In the genomic region with DNA sequence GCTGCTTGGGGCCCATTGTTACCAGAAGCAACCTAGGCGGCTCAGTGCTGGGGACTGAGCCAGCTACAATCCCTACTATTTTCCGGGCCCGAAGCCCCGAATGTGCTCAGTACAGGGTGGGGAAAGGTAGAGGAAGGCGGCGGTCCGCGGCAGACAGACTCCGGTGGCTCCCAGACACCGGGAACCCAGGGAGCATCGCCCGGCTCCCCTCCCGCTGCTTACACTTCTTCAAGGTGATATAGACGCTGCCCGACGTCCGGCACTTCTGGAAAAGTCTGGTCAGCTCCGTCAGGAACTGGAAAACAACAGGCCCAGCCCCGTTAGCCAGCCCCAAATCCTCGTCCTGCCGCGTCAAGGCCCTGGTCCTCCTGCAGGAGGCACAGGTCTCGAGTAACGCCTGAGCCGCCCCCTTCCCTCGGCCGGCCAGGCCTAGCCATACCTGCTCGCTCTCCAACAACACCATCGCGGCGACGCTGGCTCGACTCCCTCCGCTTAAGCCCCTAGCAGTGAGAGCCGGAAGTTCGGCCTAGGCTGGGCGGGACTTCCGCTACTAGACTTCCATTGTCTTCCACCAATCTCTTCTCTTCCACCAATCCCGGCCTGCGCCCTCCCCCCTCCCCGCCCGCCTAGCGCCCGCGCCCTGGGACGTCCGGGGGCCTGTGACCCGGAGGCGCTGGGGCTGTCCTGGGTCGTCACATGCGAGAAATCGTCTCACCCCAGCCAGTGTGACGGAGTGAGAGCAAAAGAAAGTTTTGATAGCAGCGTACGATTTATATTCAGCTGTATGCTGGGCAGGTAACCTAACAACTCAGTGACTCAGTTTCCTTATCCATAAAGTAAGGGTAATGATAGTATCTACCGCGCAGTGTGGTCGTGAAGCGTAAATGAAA, we compare ENCODE assay signal across 8 cellular contexts. TPM values are rescaled to one million over a fixed set of nuclear protein-coding genes. Genes with fewer than 3 reads are reported as not detected.
A peak's percentile ranks its signal among the peaks of the same experiment; 100 is the strongest.
DNase-seq lines count a peak whose midpoint lies in the region; ATAC-seq, FAIRE-seq and TF ChIP-seq lines count a peak whose summit lies in the region.

A gene with protein sequence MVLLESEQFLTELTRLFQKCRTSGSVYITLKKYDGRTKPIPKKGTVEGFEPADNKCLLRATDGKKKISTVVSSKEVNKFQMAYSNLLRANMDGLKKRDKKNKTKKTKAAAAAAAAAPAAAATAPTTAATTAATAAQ (minus strand): TSS at position 528 of the 890 bp plus-strand sequence. CDS start 65 bp downstream, at position 463.

- H3K27ac ChIP-seq in RWPE1 (peak within 1 kb of the TSS; percentile 91), fibroblast of lung (ENCODE audit: insufficient read depth, low read length) (peak within 1 kb of the TSS; percentile 92)
- H3K27ac ChIP-seq in naive thymus-derived CD4-positive, alpha-beta T cell (ENCODE audit: low read depth, low read length), result peak within 1 kb of the TSS; percentile 96

- H3K27me3 Mint-ChIP-seq in activated T-helper 17 cell treated with anti-CD3 and anti-CD28 coated beads, Interleukin-2, amount 50 U/mL, for 72 hours, result no peaks in the 10 kb centered on the region
- H3K27me3 Mint-ChIP-seq in naive thymus-derived CD4-positive, alpha-beta T cell, result no peaks in the 10 kb centered on the region
- H3K27me3 Mint-ChIP-seq in stimulated activated memory B cell treated with anti-CD40 and anti-IgM and Interleukin-4, amounts not matched to agents 10 μg/mL and 1 μg/mL and 100 μg/mL, for 72 hours, result no peaks in the 10 kb centered on the region

- H3K9ac ChIP-seq in fibroblast of lung (ENCODE audit: insufficient read depth, low read length), result peak within 1 kb of the TSS; percentile 96

- peak within 1 kb of the TSS; percentile 98 for H3K4me3 Mint-ChIP-seq in activated T-helper 17 cell treated with anti-CD3 and anti-CD28 coated beads, Interleukin-2, amount 50 U/mL, for 72 hours
- H3K4me3 Mint-ChIP-seq in naive thymus-derived CD4-positive, alpha-beta T cell, result peak within 1 kb of the TSS; percentile 92 to 100 (median 100)
- H3K4me3 Mint-ChIP-seq in stimulated activated memory B cell treated with anti-CD40 and anti-IgM and Interleukin-4, amounts not matched to agents 10 μg/mL and 1 μg/mL and 100 μg/mL, for 72 hours, result peak within 1 kb of the TSS; percentile 98

- peak; percentile 91 for FAIRE-seq in H54 (lab: Jason Lieb, UNC)

- peak within 1 kb of the TSS; percentile 95 for H2AFZ ChIP-seq in fibroblast of lung (ENCODE audit: low read length)

- H3K27me3 ChIP-seq in fibroblast of lung (ENCODE audit: control insufficient read depth, insufficient read depth, low read length), result no peaks in the 10 kb centered on the region
- no peaks in the 10 kb centered on the region for H3K27me3 ChIP-seq in naive thymus-derived CD4-positive, alpha-beta T cell (ENCODE audit: control insufficient read depth in 2 of 2, insufficient read depth in 2 of 2, low read length in 2 of 2)

- peaks cover 57% of the 10 kb centered on the region for H3K36me3 Mint-ChIP-seq in activated T-helper 17 cell treated with anti-CD3 and anti-CD28 coated beads, Interleukin-2, amount 50 U/mL, for 72 hours (ENCODE audit: low read depth)
- peaks cover 0 to 27% (median 14%) of the 10 kb centered on the region in 5 donors for H3K36me3 Mint-ChIP-seq in naive thymus-derived CD4-positive, alpha-beta T cell
- peaks cover 31% of the 10 kb centered on the region for H3K36me3 Mint-ChIP-seq in stimulated activated memory B cell treated with anti-CD40 and anti-IgM and Interleukin-4, amounts not matched to agents 10 μg/mL and 1 μg/mL and 100 μg/mL, for 72 hours

- peaks cover 2% of the 10 kb centered on the region for H3K4me1 ChIP-seq in fibroblast of lung (ENCODE audit: control insufficient read depth, extremely low read depth, insufficient read depth, low read length)
- H3K4me1 ChIP-seq in naive thymus-derived CD4-positive, alpha-beta T cell (ENCODE audit: control insufficient read depth in 2 of 2, insufficient read depth in 2 of 2, low read length in 2 of 2), result peaks cover 15 to 18% of the 10 kb centered on the region in 2 donors

- H3K27ac Mint-ChIP-seq in activated T-helper 17 cell treated with anti-CD3 and anti-CD28 coated beads, Interleukin-2, amount 50 U/mL, for 72 hours, result peak within 1 kb of the TSS; percentile 95
- peak within 1 kb of the TSS; percentile 94 to 99 (median 98) for H3K27ac Mint-ChIP-seq in naive thymus-derived CD4-positive, alpha-beta T cell
- H3K27ac Mint-ChIP-seq in stimulated activated memory B cell treated with anti-CD40 and anti-IgM and Interleukin-4, amounts not matched to agents 10 μg/mL and 1 μg/mL and 100 μg/mL, for 72 hours, result peak within 1 kb of the TSS; percentile 98

- POLR2A ChIA-PET in RWPE1 (lab: Yijun Ruan, JAX; ENCODE audit: low non-redundant PET), result interaction anchor here (0.6 to 0.9 kb wide), 2 partner anchors 9 to 60 kb away, joined by 3 to 5 read pairs; no protein-coding TSS in a partner anchor
- POLR2A ChIA-PET in naive thymus-derived CD4-positive, alpha-beta T cell (lab: Charles Lee), result interaction anchor here (0.6 to 3.2 kb wide), 9 partner anchors 10 to 269 kb away, joined by 3 to 22 read pairs (median 3); a partner anchor contains a TSS

- DNase-seq in EL (peak; percentile 94), H54 (ENCODE audit: insufficient read length, low spot score) (peak; percentile 71), LoVo (ENCODE audit: low spot score) (peak; percentile 95), RWPE1 (ENCODE audit: low spot score) (peak; percentile 95), fibroblast of lung (ENCODE audit: low read depth in 2 of 2) (peak; percentile 93)
- DNase-seq in naive thymus-derived CD4-positive, alpha-beta T cell, result peak; percentile 74 to 93 (median 87)

- intact Hi-C loops in naive thymus-derived CD4-positive, alpha-beta T cell (cut with micrococcal nuclease), result loop anchor here (1.0 to 5.0 kb wide), 11 partner anchors 8 to 343 kb away; a partner anchor contains a TSS

- no peaks in the 10 kb centered on the region for H3K9me3 Mint-ChIP-seq in activated T-helper 17 cell treated with anti-CD3 and anti-CD28 coated beads, Interleukin-2, amount 50 U/mL, for 72 hours
- no peaks in the 10 kb centered on the region for H3K9me3 Mint-ChIP-seq in naive thymus-derived CD4-positive, alpha-beta T cell
- no peaks in the 10 kb centered on the region for H3K9me3 Mint-ChIP-seq in stimulated activated memory B cell treated with anti-CD40 and anti-IgM and Interleukin-4, amounts not matched to agents 10 μg/mL and 1 μg/mL and 100 μg/mL, for 72 hours

- no peaks in the 10 kb centered on the region for H3K9me3 ChIP-seq in fibroblast of lung (ENCODE audit: control insufficient read depth, insufficient read depth, low read depth, low read length)
- no peaks in the 10 kb centered on the region for H3K9me3 ChIP-seq in naive thymus-derived CD4-positive, alpha-beta T cell (ENCODE audit: control insufficient read depth in 2 of 3, low read length in 3 of 3)

- peak; percentile 91 for TF ChIP-seq POLR2A in H54 (IDR thresholded peaks at IDR 0.05; ENCODE audit: low read depth, low read length)

- peak within 1 kb of the TSS; percentile 84 to 97 (median 96) for H3K4me3 ChIP-seq in fibroblast of lung (replicated peaks in 1 of 4; ENCODE audit: control extremely low read depth in 1 of 4, insufficient read depth in 1 of 4, low read depth in 3 of 4, low read length in 4 of 4)
- H3K4me3 ChIP-seq in naive thymus-derived CD4-positive, alpha-beta T cell (ENCODE audit: low read length), result peak within 1 kb of the TSS; percentile 86

- H3K36me3 ChIP-seq in fibroblast of lung (ENCODE audit: control insufficient read depth, insufficient read depth, low read length), result peaks cover 6% of the 10 kb centered on the region
- H3K36me3 ChIP-seq in naive thymus-derived CD4-positive, alpha-beta T cell (ENCODE audit: control insufficient read depth in 2 of 3, insufficient read depth in 3 of 3, low read length in 3 of 3), result peaks cover 10 to 41% (median 30%) of the 10 kb centered on the region in 3 experiments

- H4K20me1 ChIP-seq in fibroblast of lung (ENCODE audit: control insufficient read depth, extremely low read depth, insufficient read depth, low read length), result no peaks in the 10 kb centered on the region

- H3K4me1 Mint-ChIP-seq in activated T-helper 17 cell treated with anti-CD3 and anti-CD28 coated beads, Interleukin-2, amount 50 U/mL, for 72 hours, result peaks cover 33% of the 10 kb centered on the region
- H3K4me1 Mint-ChIP-seq in naive thymus-derived CD4-positive, alpha-beta T cell, result peaks cover 28 to 58% (median 53%) of the 10 kb centered on the region in 7 donors
- peaks cover 36% of the 10 kb centered on the region for H3K4me1 Mint-ChIP-seq in stimulated activated memory B cell treated with anti-CD40 and anti-IgM and Interleukin-4, amounts not matched to agents 10 μg/mL and 1 μg/mL and 100 μg/mL, for 72 hours

- peak; percentile 95 for ATAC-seq in activated T-helper 17 cell treated with anti-CD3 and anti-CD28 coated beads, Interleukin-2, amount 50 U/mL, for 72 hours (replicated peaks)
- peak; percentile 98 for ATAC-seq in naive thymus-derived CD4-positive, alpha-beta T cell
- ATAC-seq in stimulated activated memory B cell treated with anti-CD40 and anti-IgM and Interleukin-4, amounts not matched to agents 10 μg/mL and 1 μg/mL and 100 μg/mL, for 72 hours, result peak; percentile 99

- CTCF ChIA-PET in RWPE1 (lab: Yijun Ruan, JAX), result interaction anchor here (3.6 kb wide), 1 partner anchor 66 kb away, joined by 20 read pairs; no protein-coding TSS in a partner anchor
- CTCF ChIA-PET in naive thymus-derived CD4-positive, alpha-beta T cell (lab: Charles Lee), result interaction anchor here (0.7 to 2.2 kb wide), 4 partner anchors 9 to 68 kb away, joined by 3 to 11 read pairs (median 6); no protein-coding TSS in a partner anchor

- peak within 1 kb of the TSS; percentile 99 for H3K4me2 ChIP-seq in fibroblast of lung (ENCODE audit: extremely low read depth, insufficient read depth, low read length)

- peaks cover 16% of the 10 kb centered on the region for H3K79me2 ChIP-seq in fibroblast of lung (ENCODE audit: control insufficient read depth, insufficient read depth, low read length)

- TF ChIP-seq CTCF in RWPE1 (conservative IDR thresholded peaks at IDR 0.05; ENCODE audit: low read depth) (no peak), fibroblast of lung (conservative IDR thresholded peaks at IDR 0.05 in 1 of 2, IDR thresholded peaks at IDR 0.05 in 1 of 2; ENCODE audit: low read depth in 1 of 2, low read length in 2 of 2) (no peak)

RNA-seq across cellular contexts. Expression of the gene that starts here (rescaled TPM):
- total RNA-seq in activated T-helper 17 cell treated with anti-CD3 and anti-CD28 coated beads, Interleukin-2, amount 50 U/mL, for 72 hours, result 100 to 1,000 TPM; 121 to 140 TPM
- total RNA-seq in fibroblast of lung, result 162 and 174 TPM in 2 replicates
- polyA plus RNA-seq in fibroblast of lung, result 434 and 465 TPM in 2 replicates
- polyA plus RNA-seq in fibroblast of lung (2012), result 342 and 345 TPM in 2 replicates
- polyA minus RNA-seq in fibroblast of lung (ENCODE audit: low replicate concordance), result 9.0 and 17.0 TPM in 2 replicates
- total RNA-seq in naive thymus-derived CD4-positive, alpha-beta T cell, result 100 to 1,000 TPM in 4 of 5 experiments, 10 to 100 TPM in 1; 92.1 to 157 (median 111) TPM
- 100 to 1,000 TPM; 787 to 963 TPM for polyA plus RNA-seq in naive thymus-derived CD4-positive, alpha-beta T cell

Comparison
In these comparisons a context has a peak if more than half of its experiments do, and no peak if none do; other contexts are left out.
1. Peak in every context shown above with its lines: DNase-seq, ATAC-seq, H3K4me3 ChIP-seq and H3K27ac ChIP-seq.